ENCODE assay signal across 15 cellular contexts in the genomic region with DNA sequence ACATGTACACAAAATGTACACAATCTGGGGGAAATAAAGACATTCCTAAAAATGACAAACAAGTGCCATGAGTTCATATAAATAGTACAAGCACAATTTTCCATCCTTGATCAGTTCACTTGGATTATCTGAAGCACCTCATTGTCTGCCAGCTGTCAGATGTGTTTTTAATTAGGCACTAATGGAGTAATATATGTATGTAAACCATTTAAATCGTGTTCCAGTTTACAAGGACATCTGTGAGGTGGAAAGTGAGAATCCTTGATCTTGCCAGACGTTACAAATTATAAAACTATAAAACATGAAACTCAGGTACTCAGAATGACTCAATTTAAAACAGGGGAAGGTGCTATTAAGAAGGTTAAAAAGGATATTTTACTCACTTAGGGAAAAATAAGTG.
DNase-seq lines count a peak whose midpoint lies in the region; ATAC-seq and TF ChIP-seq lines count a peak whose summit lies in the region.
"Had no signal": no experiment of that assay in that cellular context is flagged by ENCODE, and none has a peak within 500 bp of the region (broad histone marks: within the 10 kb centered on the region; RNA-seq: fewer than 3 reads in every experiment).

No MANE protein-coding gene starts in this region.

- no peak overlapping the region for H3K27ac ChIP-seq in endodermal cell (ENCODE audit: low read depth, low read length)
- H3K27ac ChIP-seq: BLaER1, Peyer's patch had no signal

- H3K27me3 Mint-ChIP-seq in endodermal cell (ENCODE audit: insufficient read depth) (no peaks in the 10 kb centered on the region), T-cell (no peaks in the 10 kb centered on the region)
- H3K27me3 Mint-ChIP-seq: T-helper 17 cell had no signal

- POLR2A ChIA-PET in T-cell (lab: Charles Lee) = no interaction called here

- H3K27me3 ChIP-seq in endodermal cell (ENCODE audit: control insufficient read depth, insufficient read depth, low read length, poor library complexity, severe bottlenecking) = no peaks in the 10 kb centered on the region
- H3K27me3 ChIP-seq: BLaER1, Peyer's patch had no signal

- H3K36me3 Mint-ChIP-seq in endodermal cell (ENCODE audit: low read depth) (no peaks in the 10 kb centered on the region), T-cell (no peaks in the 10 kb centered on the region)

- no peak for TF ChIP-seq CTCF in endodermal cell (conservative IDR thresholded peaks at IDR 0.05)

- H3K4me3 ChIP-seq in endodermal cell (ENCODE audit: low read length) = no peak overlapping the region
- H3K4me3 ChIP-seq: BLaER1, Peyer's patch had no signal

- no peak overlapping the region for H3K27ac Mint-ChIP-seq in endodermal cell
- no peak overlapping the region for H3K27ac Mint-ChIP-seq in T-cell
- H3K27ac Mint-ChIP-seq: T-helper 17 cell had no signal

- DNase-seq in D341Med (ENCODE audit: low spot score) = peak; percentile 34
- DNase-seq in NCI-H1105 (lab: John Stamatoyannopoulos, UW) = peak; percentile 61
- peak; percentile 77 for DNase-seq in NCI-H2171 treated with DMSO at 0.1 percent for 48 hours (lab: John Stamatoyannopoulos, UW)
- peak; percentile 84 for DNase-seq in NCI-H82 treated with DMSO at 0.1 percent for 48 hours (lab: John Stamatoyannopoulos, UW; ENCODE audit: unreplicated experiment)
- DNase-seq in endodermal cell = no peak
- no peak for DNase-seq in T-cell
- DNase-seq: DMS153, NCI-H187, NCI-H774, Peyer's patch, T-helper 17 cell had no signal

- H3K9me3 ChIP-seq in endodermal cell (ENCODE audit: control insufficient read depth, low read length) = no peaks in the 10 kb centered on the region
- H3K9me3 ChIP-seq: Peyer's patch had no signal

- no peak overlapping the region for H3K4me3 Mint-ChIP-seq in endodermal cell
- no peak overlapping the region for H3K4me3 Mint-ChIP-seq in T-cell
- H3K4me3 Mint-ChIP-seq: T-helper 17 cell had no signal

- no peak overlapping the region for H3K9ac ChIP-seq in endodermal cell (ENCODE audit: extremely low read depth, low read length, poor library complexity, severe bottlenecking)
- H3K9ac ChIP-seq: BLaER1 had no signal

- peaks cover 4% of the 10 kb centered on the region for H3K9me3 Mint-ChIP-seq in endodermal cell
- H3K9me3 Mint-ChIP-seq in T-cell = peaks cover 4 to 19% (median 11%) of the 10 kb centered on the region in 3 donors

- CTCF ChIA-PET in T-cell (lab: Charles Lee) = no interaction called here

- no peaks in the 10 kb centered on the region for H3K4me1 Mint-ChIP-seq in endodermal cell
- H3K4me1 Mint-ChIP-seq in T-cell = no peaks in the 10 kb centered on the region
- H3K4me1 Mint-ChIP-seq: T-helper 17 cell had no signal

- 92% methylated on average over 1 of the region's 2 CpGs; no CpG with 5 or more reads in 1 of the 2 experiments for WGBS in endodermal cell (ENCODE audit: insufficient coverage in 1 of 2, insufficient read length in 1 of 2), 2 experiments

- ATAC-seq in GM18909 (IDR thresholded peaks at IDR 0.05; ENCODE audit: poor library complexity, unreplicated experiment) (no peak), T-cell (replicated peaks in 1 of 4) (no peak), GM18520 (IDR thresholded peaks at IDR 0.05; ENCODE audit: unreplicated experiment) (no peak)
- ATAC-seq: Right ventricle myocardium inferior, T-helper 17 cell had no signal

- H3K36me3 ChIP-seq in endodermal cell (ENCODE audit: control insufficient read depth, insufficient read depth, low read length) = no peaks in the 10 kb centered on the region
- H3K36me3 ChIP-seq: BLaER1, Peyer's patch had no signal

- no peaks in the 10 kb centered on the region for H3K4me1 ChIP-seq in endodermal cell (ENCODE audit: control insufficient read depth, insufficient read depth, low read length)
- H3K4me1 ChIP-seq: BLaER1, Peyer's patch had no signal

Comparison
In these comparisons a context has a peak if more than half of its experiments do, and no peak if none do; other contexts are left out.
1. DNase-seq: peak in D341Med (single experiment), NCI-H1105 (single experiment), NCI-H2171 treated with DMSO at 0.1 percent for 48 hours (single experiment) and NCI-H82 treated with DMSO at 0.1 percent for 48 hours (single experiment); none in endodermal cell (single experiment) and T-cell (0 of 34).